ENCODE assay signal across 1 cellular context in genomic region chr7:90210475-90210874, GRCh38.
TF ChIP-seq lines count a peak whose summit lies in the region.

No MANE protein-coding gene starts in this region.

TF ChIP-seq in HepG2, 621 proteins besides CTCF, POLR2A, EP300 and RAD21 (continues in another document):
- TF ChIP-seq SALL1 (CRISPR knock-in tag; IDR thresholded peaks at IDR 0.05) (peak; percentile 56; the same call in 1 of the 2 replicates), FOXP4 (CRISPR knock-in tag; IDR thresholded peaks at IDR 0.05) (peak; percentile 92), PAXIP1 (CRISPR knock-in tag; conservative IDR thresholded peaks at IDR 0.05) (peak; percentile 85), ZNF264 (CRISPR knock-in tag; IDR thresholded peaks at IDR 0.05) (0 out of 2 replicates have a peak, but pooled peaks have one; percentile 2), FOXJ3 (CRISPR knock-in tag; IDR thresholded peaks at IDR 0.05; ENCODE audit: borderline replicate concordance) (no peak), CERS6 (CRISPR knock-in tag; IDR thresholded peaks at IDR 0.05) (no peak), MED1 (CRISPR knock-in tag; IDR thresholded peaks at IDR 0.05) (peak; percentile 50; the same call in 1 of the 2 replicates), MEF2D (CRISPR knock-in tag; IDR thresholded peaks at IDR 0.05) (0 out of 2 replicates have a peak, but pooled peaks have one; percentile 23), NFIC (IDR thresholded peaks at IDR 0.05; ENCODE audit: low read length) (peak; percentile 74; the same call in 1 of the 2 replicates), ZNF7 (CRISPR knock-in tag; IDR thresholded peaks at IDR 0.05) (no peak), ZNF280D (CRISPR knock-in tag; IDR thresholded peaks at IDR 0.05) (no peak), STAT5B (CRISPR knock-in tag; IDR thresholded peaks at IDR 0.05) (no peak), KLF11 (CRISPR knock-in tag; IDR thresholded peaks at IDR 0.05) (no peak), ELK4 (CRISPR knock-in tag; IDR thresholded peaks at IDR 0.05; ENCODE audit: borderline replicate concordance) (no peak), ZNF782 (CRISPR knock-in tag; IDR thresholded peaks at IDR 0.05; ENCODE audit: borderline replicate concordance) (no peak), ZNF616 (CRISPR knock-in tag; IDR thresholded peaks at IDR 0.05; ENCODE audit: low read depth) (no peak), ZNF280B (CRISPR knock-in tag; IDR thresholded peaks at IDR 0.05; ENCODE audit: borderline replicate concordance) (no peak), MNT (IDR thresholded peaks at IDR 0.05) (no peak), SUZ12 (IDR thresholded peaks at IDR 0.05; ENCODE audit: low read depth, low read length) (no peak), PPARG (CRISPR knock-in tag; conservative IDR thresholded peaks at IDR 0.05) (peak; percentile 53), KDM5A (IDR thresholded peaks at IDR 0.05; ENCODE audit: borderline replicate concordance, low read length) (0 out of 2 replicates have a peak, but pooled peaks have one; percentile 21), THAP7 (CRISPR knock-in tag; IDR thresholded peaks at IDR 0.05) (no peak), NR2F1 (CRISPR knock-in tag; IDR thresholded peaks at IDR 0.05) (0 out of 4 replicates have a peak, but pooled peaks of 1 of the 2 experiments have one; percentile 7), CBFB (CRISPR knock-in tag; IDR thresholded peaks at IDR 0.05) (no peak), FOXO4 (CRISPR knock-in tag; conservative IDR thresholded peaks at IDR 0.05) (no peak), NR2F2 (IDR thresholded peaks at IDR 0.05; ENCODE audit: borderline replicate concordance, low read depth) (peak; percentile 80), POGZ (CRISPR knock-in tag; IDR thresholded peaks at IDR 0.05) (peak; percentile 49; the same call in 1 of the 2 replicates), HBP1 (CRISPR knock-in tag; IDR thresholded peaks at IDR 0.05; ENCODE audit: low read depth) (no peak), AHDC1 (CRISPR knock-in tag; IDR thresholded peaks at IDR 0.05; ENCODE audit: borderline replicate concordance) (peak; percentile 63; the same call in 1 of the 2 replicates)
